ENCODE assay signal across 32 cellular contexts in the genomic region with DNA sequence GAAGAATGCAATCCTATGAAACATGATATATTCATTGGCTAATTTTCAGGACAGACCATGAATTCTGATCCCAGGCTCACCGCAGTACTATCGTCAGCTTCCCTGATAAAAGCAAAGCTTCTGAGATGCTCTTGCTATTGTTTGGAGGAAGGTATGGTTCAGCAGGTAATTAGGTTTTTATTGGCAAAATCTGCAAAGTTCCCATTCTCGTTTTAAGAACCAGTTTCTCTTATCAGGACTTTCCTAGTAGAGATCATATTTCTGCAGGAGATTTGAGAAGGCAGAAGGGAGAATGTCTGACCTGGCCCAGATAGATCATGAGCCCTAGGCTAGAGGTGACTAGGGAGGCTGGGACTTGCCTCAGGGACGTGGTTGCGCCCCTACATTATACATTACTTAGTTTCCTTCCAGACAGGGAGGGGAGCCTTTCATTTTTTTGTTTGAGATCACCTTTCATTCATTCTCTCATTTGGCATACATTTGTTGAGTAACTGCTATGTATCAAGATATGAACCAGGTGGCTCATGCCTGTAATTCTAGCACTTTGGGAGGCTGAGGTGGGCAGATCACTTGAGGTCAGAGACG.
"Had no signal": no experiment of that assay in that cellular context is flagged by ENCODE, and none has a peak within 500 bp of the region (broad histone marks: within the 10 kb centered on the region; RNA-seq: fewer than 3 reads in every experiment).

No MANE protein-coding gene starts in this region.

- H3K4me3 ChIP-seq: cardiac muscle cell, heart left ventricle, pancreas, prostate gland, sigmoid colon, thoracic aorta, upper lobe of left lung, vagina had no signal

- H3K36me3 ChIP-seq: cardiac muscle cell, heart left ventricle, pancreas, prostate gland, sigmoid colon, thoracic aorta, upper lobe of left lung, vagina had no signal

- H3K27ac Mint-ChIP-seq: activated CD8-positive, alpha-beta memory T cell treated with anti-CD3 and anti-CD28 coated beads, Interleukin-2, amount 10 ng/mL, durations not matched to agents 7 days and 5 days; activated CD8-positive, alpha-beta T cell treated with anti-CD3 and anti-CD28 coated beads, Interleukin-2, amount 10 ng/mL, durations not matched to agents 7 days and 5 days; activated naive CD4-positive, alpha-beta T cell treated with anti-CD3 and anti-CD28 coated beads, Interleukin-2, amount 50 U/mL, for 24 hours; activated naive CD8-positive, alpha-beta T cell treated with anti-CD3 and anti-CD28 coated beads, Interleukin-2, amount 50 U/mL, for 24 hours; activated T-helper 2 cell treated with anti-CD3 and anti-CD28 coated beads, Interferon-gamma antibody, Interleukin-2, Interleukin-4, amounts not matched to agents 10 μg/mL and 5 μg/mL and 100 μg/mL, durations not matched to agents 14 hours and 24 hours and 36 hours; effector memory CD8-positive, alpha-beta T cell; immature natural killer cell; stimulated activated effector memory CD8-positive, alpha-beta T cell treated with anti-CD3 and anti-CD28 coated beads, Interleukin-12 subunit alpha, Interleukin-12 subunit beta, amount 100 ng/mL, for 72 hours; stimulated activated naive CD8-positive, alpha-beta T cell treated with anti-CD3 and anti-CD28 coated beads, Interleukin-15, Interleukin-2, amounts not matched to agents 100 ng/mL and 50 ng/mL, for 24 hours; WTC11 had no signal

- H3K27me3 ChIP-seq: cardiac muscle cell, foreskin keratinocyte, heart left ventricle, pancreas, sigmoid colon, upper lobe of left lung, vagina had no signal

- H3K27ac ChIP-seq: cardiac muscle cell, foreskin keratinocyte, heart left ventricle, pancreas, prostate gland, thoracic aorta, upper lobe of left lung, vagina had no signal

- ATAC-seq: activated CD8-positive, alpha-beta memory T cell treated with anti-CD3 and anti-CD28 coated beads, Interleukin-2, amount 10 ng/mL, durations not matched to agents 7 days and 5 days; activated CD8-positive, alpha-beta T cell treated with anti-CD3 and anti-CD28 coated beads, Interleukin-2, amount 10 ng/mL, durations not matched to agents 7 days and 5 days; activated naive CD8-positive, alpha-beta T cell treated with anti-CD3 and anti-CD28 coated beads, Interleukin-2, amount 50 U/mL, for 24 hours; effector memory CD8-positive, alpha-beta T cell; esophagus mucosa; foreskin keratinocyte; heart left ventricle; naive thymus-derived CD4-positive, alpha-beta T cell; pancreas; stimulated activated effector memory CD8-positive, alpha-beta T cell treated with anti-CD3 and anti-CD28 coated beads, Interleukin-12 subunit alpha, Interleukin-12 subunit beta, amount 100 ng/mL, for 72 hours; WTC11 had no signal

- H3K4me3 Mint-ChIP-seq: activated CD8-positive, alpha-beta memory T cell treated with anti-CD3 and anti-CD28 coated beads, Interleukin-2, amount 10 ng/mL, durations not matched to agents 7 days and 5 days; activated CD8-positive, alpha-beta T cell treated with anti-CD3 and anti-CD28 coated beads, Interleukin-2, amount 10 ng/mL, durations not matched to agents 7 days and 5 days; activated naive CD4-positive, alpha-beta T cell treated with anti-CD3 and anti-CD28 coated beads, Interleukin-2, amount 50 U/mL, for 24 hours; activated naive CD8-positive, alpha-beta T cell treated with anti-CD3 and anti-CD28 coated beads, Interleukin-2, amount 50 U/mL, for 24 hours; effector memory CD8-positive, alpha-beta T cell; immature natural killer cell; naive thymus-derived CD4-positive, alpha-beta T cell; stimulated activated effector memory CD8-positive, alpha-beta T cell treated with anti-CD3 and anti-CD28 coated beads, Interleukin-12 subunit alpha, Interleukin-12 subunit beta, amount 100 ng/mL, for 72 hours; stimulated activated naive CD8-positive, alpha-beta T cell treated with anti-CD3 and anti-CD28 coated beads, Interleukin-15, Interleukin-2, amounts not matched to agents 100 ng/mL and 50 ng/mL, for 24 hours; WTC11 had no signal

- H3K27me3 Mint-ChIP-seq: activated CD8-positive, alpha-beta memory T cell treated with anti-CD3 and anti-CD28 coated beads, Interleukin-2, amount 10 ng/mL, durations not matched to agents 7 days and 5 days; activated naive CD4-positive, alpha-beta T cell treated with anti-CD3 and anti-CD28 coated beads, Interleukin-2, amount 50 U/mL, for 24 hours; activated naive CD8-positive, alpha-beta T cell treated with anti-CD3 and anti-CD28 coated beads, Interleukin-2, amount 50 U/mL, for 24 hours; effector memory CD8-positive, alpha-beta T cell; stimulated activated naive CD8-positive, alpha-beta T cell treated with anti-CD3 and anti-CD28 coated beads, Interleukin-15, Interleukin-2, amounts not matched to agents 100 ng/mL and 50 ng/mL, for 24 hours had no signal

- H3K4me1 Mint-ChIP-seq: activated CD8-positive, alpha-beta memory T cell treated with anti-CD3 and anti-CD28 coated beads, Interleukin-2, amount 10 ng/mL, durations not matched to agents 7 days and 5 days; activated naive CD4-positive, alpha-beta T cell treated with anti-CD3 and anti-CD28 coated beads, Interleukin-2, amount 50 U/mL, for 24 hours; activated naive CD8-positive, alpha-beta T cell treated with anti-CD3 and anti-CD28 coated beads, Interleukin-2, amount 50 U/mL, for 24 hours; immature natural killer cell; naive thymus-derived CD4-positive, alpha-beta T cell; stimulated activated effector memory CD8-positive, alpha-beta T cell treated with anti-CD3 and anti-CD28 coated beads, Interleukin-12 subunit alpha, Interleukin-12 subunit beta, amount 100 ng/mL, for 72 hours; WTC11 had no signal

- H3K9me3 ChIP-seq: heart left ventricle, pancreas, prostate gland, sigmoid colon, thoracic aorta, upper lobe of left lung, vagina had no signal

- DNase-seq: activated CD4-positive, alpha-beta T cell treated with anti-CD3 and anti-CD28 coated beads for 1 hour; activated CD8-positive, alpha-beta memory T cell treated with anti-CD3 and anti-CD28 coated beads, Interleukin-2, amount 10 ng/mL, durations not matched to agents 7 days and 5 days; activated CD8-positive, alpha-beta T cell treated with anti-CD3 and anti-CD28 coated beads, Interleukin-2, amount 10 ng/mL, durations not matched to agents 7 days and 5 days; activated naive CD8-positive, alpha-beta T cell treated with anti-CD3 and anti-CD28 coated beads, Interleukin-2, amount 50 U/mL, for 24 hours; activated T-cell treated with anti-CD3 and anti-CD28 coated beads, Interleukin-2, amount 50 U/mL, for 48 hours; amygdala; cortex of kidney; effector memory CD8-positive, alpha-beta T cell; heart left ventricle; hypothalamus; immature natural killer cell; kidney; midbrain; naive thymus-derived CD4-positive, alpha-beta T cell; pancreas; retina; sigmoid colon; small intestine; stimulated activated CD4-positive, alpha-beta T cell treated with anti-CD3 and anti-CD28 coated beads, Interleukin-4, amount 100 ng/mL, for 24 hours; T-helper 2 cell; upper lobe of left lung had no signal

- H3K36me3 Mint-ChIP-seq: activated CD8-positive, alpha-beta memory T cell treated with anti-CD3 and anti-CD28 coated beads, Interleukin-2, amount 10 ng/mL, durations not matched to agents 7 days and 5 days; activated naive CD4-positive, alpha-beta T cell treated with anti-CD3 and anti-CD28 coated beads, Interleukin-2, amount 50 U/mL, for 24 hours; immature natural killer cell; naive thymus-derived CD4-positive, alpha-beta T cell; stimulated activated effector memory CD8-positive, alpha-beta T cell treated with anti-CD3 and anti-CD28 coated beads, Interleukin-12 subunit alpha, Interleukin-12 subunit beta, amount 100 ng/mL, for 72 hours; WTC11 had no signal

- H3K9me3 Mint-ChIP-seq: activated naive CD4-positive, alpha-beta T cell treated with anti-CD3 and anti-CD28 coated beads, Interleukin-2, amount 50 U/mL, for 24 hours; activated naive CD8-positive, alpha-beta T cell treated with anti-CD3 and anti-CD28 coated beads, Interleukin-2, amount 50 U/mL, for 24 hours; activated T-helper 2 cell treated with anti-CD3 and anti-CD28 coated beads, Interferon-gamma antibody, Interleukin-2, Interleukin-4, amounts not matched to agents 10 μg/mL and 5 μg/mL and 100 μg/mL, durations not matched to agents 14 hours and 24 hours and 36 hours; effector memory CD8-positive, alpha-beta T cell; naive thymus-derived CD4-positive, alpha-beta T cell; stimulated activated effector memory CD8-positive, alpha-beta T cell treated with anti-CD3 and anti-CD28 coated beads, Interleukin-12 subunit alpha, Interleukin-12 subunit beta, amount 100 ng/mL, for 72 hours; stimulated activated naive CD8-positive, alpha-beta T cell treated with anti-CD3 and anti-CD28 coated beads, Interleukin-15, Interleukin-2, amounts not matched to agents 100 ng/mL and 50 ng/mL, for 24 hours had no signal

- H3K4me1 ChIP-seq: foreskin keratinocyte, pancreas, prostate gland, upper lobe of left lung, vagina had no signal
